ENCODE assay signal across 30 cellular contexts in genomic region chr21:22516230-22516629, GRCh38.
DNase-seq lines count a peak whose midpoint lies in the region; ATAC-seq and TF ChIP-seq lines count a peak whose summit lies in the region.
"Had no signal": no experiment of that assay in that cellular context is flagged by ENCODE, and none has a peak within 500 bp of the region (broad histone marks: within the 10 kb centered on the region; RNA-seq: fewer than 3 reads in every experiment).

No MANE protein-coding gene starts in this region.

- no peak for ATAC-seq in WTC11
- ATAC-seq: A549; activated naive CD8-positive, alpha-beta T cell treated with anti-CD3 and anti-CD28 coated beads, Interleukin-2, amount 50 U/mL, for 24 hours; PC-3; Right ventricle myocardium inferior had no signal

- TF ChIP-seq CTCF in WTC11 (IDR thresholded peaks at IDR 0.05) (no peak), Peyer's patch (IDR thresholded peaks at IDR 0.05) (no peak)

- no peaks in the 10 kb centered on the region; the same call in 1 of the 2 replicates for H3K36me3 Mint-ChIP-seq in WTC11
- H3K36me3 Mint-ChIP-seq: CD8-positive, alpha-beta memory T cell had no signal

- no peak overlapping the region for H3K27ac ChIP-seq in Peyer's patch
- H3K27ac ChIP-seq: A549, epithelial cell of prostate, parathyroid adenoma, stomach, uterus had no signal

- H3K27ac Mint-ChIP-seq in WTC11, result no peak overlapping the region
- H3K27ac Mint-ChIP-seq: activated naive CD8-positive, alpha-beta T cell treated with anti-CD3 and anti-CD28 coated beads, Interleukin-2, amount 50 U/mL, for 24 hours; CD8-positive, alpha-beta memory T cell; T-helper 2 cell treated with Interferon-gamma antibody and Interleukin-4, amounts not matched to agents 5 μg/mL and 100 μg/mL, for 36 hours had no signal

- no peak overlapping the region for H3K4me3 ChIP-seq in Peyer's patch
- H3K4me3 ChIP-seq: A549, lung, MG63, stomach, uterus had no signal

- TF ChIP-seq POLR2A in Peyer's patch (IDR thresholded peaks at IDR 0.05), result no peak

- H3K9me3 Mint-ChIP-seq in WTC11, result peaks cover 10% of the 10 kb centered on the region

- peaks cover 15% of the 10 kb centered on the region for H3K4me1 Mint-ChIP-seq in WTC11
- H3K4me1 Mint-ChIP-seq: activated naive CD8-positive, alpha-beta T cell treated with anti-CD3 and anti-CD28 coated beads, Interleukin-2, amount 50 U/mL, for 24 hours; CD8-positive, alpha-beta memory T cell had no signal

- no peaks in the 10 kb centered on the region; the same call in 1 of the 2 replicates for H3K27me3 Mint-ChIP-seq in WTC11 (ENCODE audit: low read depth)
- H3K27me3 Mint-ChIP-seq: activated naive CD8-positive, alpha-beta T cell treated with anti-CD3 and anti-CD28 coated beads, Interleukin-2, amount 50 U/mL, for 24 hours; CD8-positive, alpha-beta memory T cell had no signal

- no peaks in the 10 kb centered on the region for H3K27me3 ChIP-seq in Peyer's patch
- H3K27me3 ChIP-seq: MG63, stomach, uterus had no signal

- POLR2A ChIA-PET in WTC11 (lab: Charles Lee), result no interaction called here

- CTCF ChIA-PET in WTC11 (lab: Charles Lee), result no interaction called here

- H3K36me3 ChIP-seq in Peyer's patch, result no peaks in the 10 kb centered on the region
- H3K36me3 ChIP-seq: MG63, stomach, uterus had no signal

- H3K4me1 ChIP-seq in Peyer's patch, result no peaks in the 10 kb centered on the region
- H3K4me1 ChIP-seq: A549, parathyroid adenoma, stomach, uterus had no signal

- H3K9me3 ChIP-seq in Peyer's patch, result peaks cover 0 to 2% (median 0%) of the 10 kb centered on the region in 4 donors
- H3K9me3 ChIP-seq: A549, MG63, uterus had no signal

- in situ Hi-C loops in KBM-7 (cut with MboI; ENCODE audit: low pct_unique_long_range_greater_than_20kb, low sequenced_read_pairs), result no loop called here

- DNase-seq in AML-193 (lab: John Stamatoyannopoulos, UW) (peak; percentile 92 to 94), KBM-7 (peak; percentile 81), NOMO-1 (lab: John Stamatoyannopoulos, UW; ENCODE audit: unreplicated experiment in 2 of 2) (peak; percentile 72 to 81), UCSD-AML1 (lab: John Stamatoyannopoulos, UW; ENCODE audit: unreplicated experiment) (peak; percentile 62), anterior cingulate cortex (lab: John Stamatoyannopoulos, UW) (no peak), WTC11 (ENCODE audit: low spot score) (no peak), T1000 (lab: John Stamatoyannopoulos, UW) (no peak), Peyer's patch (no peak)
- DNase-seq: activated CD4-positive, alpha-beta T cell treated with anti-CD3 and anti-CD28 coated beads, Interleukin-2, amount 50 U/mL, for 1 hour; activated CD4-positive, CD25-positive, alpha-beta regulatory T cell; activated naive CD8-positive, alpha-beta T cell treated with anti-CD3 and anti-CD28 coated beads, Interleukin-2, amount 50 U/mL, for 24 hours; activated T-cell treated with anti-CD3 and anti-CD28 coated beads, Interleukin-2, amount 50 U/mL, for 1 hour; caudate nucleus; CD8-positive, alpha-beta memory T cell; cortex of kidney; effector memory CD4-positive, alpha-beta T cell; H7; hippocampal formation; MG63; NCI-H1694; PC-3; small intestine; stomach; uterus had no signal

- no peak overlapping the region for H3K4me3 Mint-ChIP-seq in WTC11
- H3K4me3 Mint-ChIP-seq: activated naive CD8-positive, alpha-beta T cell treated with anti-CD3 and anti-CD28 coated beads, Interleukin-2, amount 50 U/mL, for 24 hours; CD8-positive, alpha-beta memory T cell; T-helper 2 cell treated with Interferon-gamma antibody and Interleukin-4, amounts not matched to agents 5 μg/mL and 100 μg/mL, for 36 hours had no signal

TF ChIP-seq in WTC11, 78 proteins besides CTCF, POLR2A, EP300 and RAD21:
- TF ChIP-seq, protein P1, sequence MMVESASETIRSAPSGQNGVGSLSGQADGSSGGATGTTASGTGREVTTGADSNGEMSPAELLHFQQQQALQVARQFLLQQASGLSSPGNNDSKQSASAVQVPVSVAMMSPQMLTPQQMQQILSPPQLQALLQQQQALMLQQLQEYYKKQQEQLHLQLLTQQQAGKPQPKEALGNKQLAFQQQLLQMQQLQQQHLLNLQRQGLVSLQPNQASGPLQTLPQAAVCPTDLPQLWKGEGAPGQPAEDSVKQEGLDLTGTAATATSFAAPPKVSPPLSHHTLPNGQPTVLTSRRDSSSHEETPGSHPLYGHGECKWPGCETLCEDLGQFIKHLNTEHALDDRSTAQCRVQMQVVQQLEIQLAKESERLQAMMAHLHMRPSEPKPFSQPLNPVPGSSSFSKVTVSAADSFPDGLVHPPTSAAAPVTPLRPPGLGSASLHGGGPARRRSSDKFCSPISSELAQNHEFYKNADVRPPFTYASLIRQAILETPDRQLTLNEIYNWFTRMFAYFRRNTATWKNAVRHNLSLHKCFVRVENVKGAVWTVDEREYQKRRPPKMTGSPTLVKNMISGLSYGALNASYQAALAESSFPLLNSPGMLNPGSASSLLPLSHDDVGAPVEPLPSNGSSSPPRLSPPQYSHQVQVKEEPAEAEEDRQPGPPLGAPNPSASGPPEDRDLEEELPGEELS (CRISPR knock-in tag; IDR thresholded peaks at IDR 0.05), result no peak
- no peak for TF ChIP-seq ZNF423 (CRISPR knock-in tag; IDR thresholded peaks at IDR 0.05)
- TF ChIP-seq, protein P2, sequence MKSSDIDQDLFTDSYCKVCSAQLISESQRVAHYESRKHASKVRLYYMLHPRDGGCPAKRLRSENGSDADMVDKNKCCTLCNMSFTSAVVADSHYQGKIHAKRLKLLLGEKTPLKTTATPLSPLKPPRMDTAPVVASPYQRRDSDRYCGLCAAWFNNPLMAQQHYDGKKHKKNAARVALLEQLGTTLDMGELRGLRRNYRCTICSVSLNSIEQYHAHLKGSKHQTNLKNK (CRISPR knock-in tag; IDR thresholded peaks at IDR 0.05), result no peak
- TF ChIP-seq CREM (CRISPR knock-in tag; IDR thresholded peaks at IDR 0.05), result no peak
- no peak for TF ChIP-seq STAT6 (CRISPR knock-in tag; conservative IDR thresholded peaks at IDR 0.05; ENCODE audit: low read depth)

Comparison
In these comparisons a context has a peak if more than half of its experiments do, and no peak if none do; other contexts are left out.
1. DNase-seq: peak in AML-193 (2 of 2), KBM-7 (single experiment), NOMO-1 (2 of 2) and UCSD-AML1 (single experiment); none in anterior cingulate cortex (0 of 58), WTC11 (single experiment), T1000 (single experiment) and Peyer's patch (0 of 3).